21 cellular contexts compared by ENCODE assay signal in the genomic region with DNA sequence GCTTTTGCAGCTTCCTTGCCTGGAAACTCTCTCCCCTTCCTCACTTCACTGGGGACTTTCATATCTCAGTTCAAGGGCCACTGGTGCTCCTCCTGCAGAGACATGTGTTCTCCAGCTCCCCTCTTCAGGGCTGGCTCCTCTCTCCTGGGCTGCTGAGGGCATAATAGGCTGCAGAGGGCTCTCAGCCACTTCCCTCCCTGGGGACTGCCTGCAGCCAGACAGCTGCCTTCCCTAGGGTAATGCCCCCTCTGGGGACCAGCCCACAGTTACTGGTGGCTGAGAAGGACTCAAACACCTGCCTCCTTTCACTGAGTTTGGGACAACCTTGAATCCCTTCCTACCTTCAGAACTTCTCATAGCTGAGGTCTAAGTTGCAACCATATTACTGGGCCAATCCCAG.
DNase-seq lines count a peak whose midpoint lies in the region; ATAC-seq and TF ChIP-seq lines count a peak whose summit lies in the region.
"Had no signal": no experiment of that assay in that cellular context is flagged by ENCODE, and none has a peak within 500 bp of the region (broad histone marks: within the 10 kb centered on the region; RNA-seq: fewer than 3 reads in every experiment).

No MANE protein-coding gene starts in this region.

- H3K9me2 ChIP-seq in DOHH2 (replicated peaks; ENCODE audit: control insufficient read depth, low read length), result no peaks in the 10 kb centered on the region

- H3K9me3 ChIP-seq in DOHH2 (ENCODE audit: control insufficient read depth, insufficient read depth, low read length) (peaks cover 4% of the 10 kb centered on the region; the same call in 1 of the 2 replicates), neural progenitor cell (ENCODE audit: low read depth) (no peaks in the 10 kb centered on the region), gastrocnemius medialis (no peaks in the 10 kb centered on the region)

- H3K4me3 ChIP-seq in DOHH2 (ENCODE audit: low read length) (peak overlapping the region; percentile 63), neural progenitor cell (no peak overlapping the region), gastrocnemius medialis (no peak overlapping the region)
- H3K4me3 ChIP-seq: SK-N-MC had no signal

- H3F3A ChIP-seq in DOHH2 (ENCODE audit: control insufficient read depth, insufficient read depth) (peaks cover 15% of the 10 kb centered on the region), neural progenitor cell (ENCODE audit: low read depth) (peaks cover 6% of the 10 kb centered on the region)

- DNase-seq in NCI-H1105 (lab: John Stamatoyannopoulos, UW) (peak; percentile 67), NCI-H526 treated with DMSO at 0.1 percent for 48 hours (lab: John Stamatoyannopoulos, UW) (peak; percentile 86), neural progenitor cell (ENCODE audit: low spot score) (no peak), KG1 (lab: John Stamatoyannopoulos, UW) (no peak), gastrocnemius medialis (no peak)
- DNase-seq: activated CD4-positive, alpha-beta T cell treated with anti-CD3 and anti-CD28 coated beads for 48 hours; activated CD8-positive, alpha-beta memory T cell treated with anti-CD3 and anti-CD28 coated beads, Interleukin-2, amount 50 U/mL, for 48 hours; amygdala; islet precursor cell; natural killer cell; NCI-H446 treated with DMSO at 0.1 percent for 48 hours; small intestine; stimulated activated CD4-positive, alpha-beta T cell treated with anti-CD3 and anti-CD28 coated beads, Interleukin-4, amount 100 ng/mL, for 4 hours; T1000 had no signal

- ATAC-seq in HG02678 (IDR thresholded peaks at IDR 0.05; ENCODE audit: unreplicated experiment) (no peak), gastrocnemius medialis (no peak)
- ATAC-seq: HCT116, natural killer cell, Panc1 had no signal

- intact Hi-C loops in gastrocnemius medialis (cut with DNase I; ENCODE audit: low total_unique reads), result no loop called here

- H3K27me3 ChIP-seq in DOHH2 (ENCODE audit: control insufficient read depth, low read length) (no peaks in the 10 kb centered on the region), neural progenitor cell (no peaks in the 10 kb centered on the region), gastrocnemius medialis (no peaks in the 10 kb centered on the region)

- H3K4me2 ChIP-seq in DOHH2 (ENCODE audit: low read length) (peak overlapping the region; percentile 81), neural progenitor cell (no peak overlapping the region)

- TF ChIP-seq POLR2A in gastrocnemius medialis (IDR thresholded peaks at IDR 0.05), result no peak

- in situ Hi-C loops in gastrocnemius medialis (cut with MboI; ENCODE audit: low sequenced_read_pairs in 4 of 4), result no loop called here

- peaks cover 50% of the 10 kb centered on the region for H3K4me1 ChIP-seq in DOHH2 (ENCODE audit: control insufficient read depth, low read length)
- H3K4me1 ChIP-seq in neural progenitor cell, result peaks cover 30% of the 10 kb centered on the region
- H3K4me1 ChIP-seq in gastrocnemius medialis, result peaks cover 0 to 4% of the 10 kb centered on the region in 2 donors

- no peaks in the 10 kb centered on the region for H3K36me3 ChIP-seq in DOHH2 (ENCODE audit: control insufficient read depth, low read length)
- no peaks in the 10 kb centered on the region for H3K36me3 ChIP-seq in neural progenitor cell
- H3K36me3 ChIP-seq in gastrocnemius medialis, result no peaks in the 10 kb centered on the region

- H3K4me1 Mint-ChIP-seq in neural progenitor cell, result peaks cover 14% of the 10 kb centered on the region
- H3K4me1 Mint-ChIP-seq: central memory CD8-positive, alpha-beta T cell; natural killer cell had no signal

- H3K27ac Mint-ChIP-seq in neural progenitor cell, result no peak overlapping the region
- H3K27ac Mint-ChIP-seq: memory B cell, natural killer cell had no signal

- H3K27me3 Mint-ChIP-seq in neural progenitor cell (ENCODE audit: insufficient read depth, low read depth), result peaks cover 4% of the 10 kb centered on the region

- H3K9ac ChIP-seq in neural progenitor cell, result no peak overlapping the region

- peaks cover 20% of the 10 kb centered on the region for H3K9me3 Mint-ChIP-seq in neural progenitor cell
- H3K9me3 Mint-ChIP-seq: central memory CD8-positive, alpha-beta T cell; memory B cell; natural killer cell had no signal

- H2AFZ ChIP-seq in neural progenitor cell (replicated peaks), result peak overlapping the region; percentile 42

- H3K79me2 ChIP-seq in DOHH2 (ENCODE audit: control insufficient read depth, low read length), result no peaks in the 10 kb centered on the region
- H3K79me2 ChIP-seq in neural progenitor cell (ENCODE audit: low read depth), result no peaks in the 10 kb centered on the region

- H3K27ac ChIP-seq in DOHH2 (ENCODE audit: low read depth, low read length), result peak overlapping the region; percentile 96
- no peak overlapping the region for H3K27ac ChIP-seq in neural progenitor cell
- H3K27ac ChIP-seq in gastrocnemius medialis, result no peak overlapping the region
- H3K27ac ChIP-seq: SK-N-MC had no signal

- no peak overlapping the region for H3K4me3 Mint-ChIP-seq in neural progenitor cell
- H3K4me3 Mint-ChIP-seq: central memory CD8-positive, alpha-beta T cell; memory B cell; natural killer cell had no signal

- no peaks in the 10 kb centered on the region for H3K36me3 Mint-ChIP-seq in neural progenitor cell
- H3K36me3 Mint-ChIP-seq: memory B cell, natural killer cell had no signal

- H4K20me1 ChIP-seq in DOHH2 (ENCODE audit: control insufficient read depth, insufficient read depth, low read depth, low read length) (no peaks in the 10 kb centered on the region), neural progenitor cell (ENCODE audit: low read depth) (no peaks in the 10 kb centered on the region)

- TF ChIP-seq CTCF in DOHH2 (IDR thresholded peaks at IDR 0.05; ENCODE audit: low read depth, low read length, poor library complexity, severe bottlenecking) (no peak), neural progenitor cell (IDR thresholded peaks at IDR 0.05) (no peak), gastrocnemius medialis (IDR thresholded peaks at IDR 0.05 in 4 of 5, conservative IDR thresholded peaks at IDR 0.05 in 1 of 5) (no peak)

Comparison
In these comparisons a context has a peak if more than half of its experiments do, and no peak if none do; other contexts are left out.
1. DNase-seq: peak in NCI-H1105 (single experiment) and NCI-H526 treated with DMSO at 0.1 percent for 48 hours (single experiment); none in neural progenitor cell (single experiment), KG1 (single experiment) and gastrocnemius medialis (0 of 2).